In the genomic region with DNA sequence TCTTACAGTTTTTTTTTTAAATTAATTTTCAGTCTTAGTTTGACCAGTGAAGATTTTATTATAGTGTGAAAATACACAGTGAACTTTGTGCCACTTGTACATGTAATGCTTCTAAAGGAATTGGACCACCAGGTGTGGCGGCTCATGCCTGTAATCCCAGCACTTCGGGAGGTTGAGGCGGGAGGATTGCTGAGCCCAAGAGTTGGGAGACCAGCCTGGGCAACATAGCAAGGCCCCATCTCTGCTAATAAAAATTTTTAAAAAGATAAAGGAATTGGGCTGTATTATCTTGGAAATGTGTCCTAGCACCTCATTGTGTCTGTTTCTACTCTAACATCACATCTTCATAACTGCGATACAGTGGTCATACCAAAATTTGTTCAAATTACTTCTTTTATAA, we compare ENCODE assay signal across 26 cellular contexts. TPM values are rescaled to one million over a fixed set of nuclear protein-coding genes. Genes with fewer than 3 reads are reported as not detected.
DNase-seq lines count a peak whose midpoint lies in the region; ATAC-seq, FAIRE-seq and TF ChIP-seq lines count a peak whose summit lies in the region.
"Had no signal": no experiment of that assay in that cellular context is flagged by ENCODE, and none has a peak within 500 bp of the region (broad histone marks: within the 10 kb centered on the region; RNA-seq: fewer than 3 reads in every experiment).

No MANE protein-coding gene starts in this region.

- H3K27me3 Mint-ChIP-seq in T-cell (no peaks in the 10 kb centered on the region), immature natural killer cell (ENCODE audit: low read depth in 3 of 3) (peaks cover 9 to 19% (median 17%) of the 10 kb centered on the region in 3 donors)

- intact Hi-C loops in HepG2 (cut with micrococcal nuclease; ENCODE audit: unreplicated experiment) (loop anchor here (5.0 kb wide), 1 partner anchor 92 kb away; the partner anchor contains the start of gene AP1G1), right lobe of liver (cut with DNase I) (no loop called here)

- no peak for FAIRE-seq in HepG2 (lab: Jason Lieb, UNC)
- FAIRE-seq: G401.6, K562, keratinocyte had no signal

- H4K8ac ChIP-seq in neuronal stem cell (ENCODE audit: low read depth, low read length): no peak overlapping the region

- peaks cover 88% of the 10 kb centered on the region for H3K79me2 ChIP-seq in HepG2 (ENCODE audit: insufficient read depth, low read length)

- H3K14ac ChIP-seq in neuronal stem cell (ENCODE audit: low read length): no peak overlapping the region

- no peak overlapping the region for H2BK15ac ChIP-seq in neuronal stem cell (ENCODE audit: low read length)

- H3K36me3 ChIP-seq in HepG2 (replicated peaks in 1 of 2; ENCODE audit: control insufficient read depth in 1 of 2, insufficient read depth in 2 of 2, low read length in 2 of 2): peaks cover 3 to 15% of the 10 kb centered on the region in 2 experiments; a peak in 3 of 5 replicates
- no peaks in the 10 kb centered on the region for H3K36me3 ChIP-seq in right lobe of liver
- H3K36me3 ChIP-seq in neuronal stem cell (replicated peaks in 1 of 2; ENCODE audit: control insufficient read depth in 2 of 2, insufficient read depth in 2 of 2, low read length in 2 of 2): peaks cover 2 to 64% of the 10 kb centered on the region in 2 donors
- H3K36me3 ChIP-seq: lower lobe of right lung, ovary, right atrium auricular region, upper lobe of right lung had no signal

- no peak overlapping the region for H2BK120ac ChIP-seq in neuronal stem cell (ENCODE audit: low read depth, low read length)

- H3K4me3 ChIP-seq in HepG2 (replicated peaks in 1 of 3; ENCODE audit: insufficient read depth in 1 of 3, low read depth in 2 of 3, low read length in 3 of 3) (no peak overlapping the region; a peak in 1 of 6 replicates), right lobe of liver (no peak overlapping the region), neuronal stem cell (ENCODE audit: low read length in 2 of 2) (no peak overlapping the region)
- H3K4me3 ChIP-seq: K562, lower lobe of right lung, ovary, SJSA1, upper lobe of right lung had no signal

- H3K36me3 Mint-ChIP-seq in T-cell (peaks cover 7% of the 10 kb centered on the region), immature natural killer cell (no peaks in the 10 kb centered on the region)

- peak overlapping the region; percentile 100 for H3K4me2 ChIP-seq in HepG2 (ENCODE audit: low read depth, low read length)
- no peak overlapping the region for H3K4me2 ChIP-seq in neuronal stem cell (ENCODE audit: insufficient read depth, low read length, poor library complexity, severe bottlenecking)

- no peaks in the 10 kb centered on the region for H3K9me3 ChIP-seq in HepG2 (ENCODE audit: low read length)
- H3K9me3 ChIP-seq in right lobe of liver: no peaks in the 10 kb centered on the region
- H3K9me3 ChIP-seq in neuronal stem cell (replicated peaks in 1 of 2; ENCODE audit: control insufficient read depth in 2 of 2, insufficient read depth in 1 of 2, low read depth in 1 of 2, low read length in 2 of 2): peaks cover 0 to 39% of the 10 kb centered on the region in 2 donors
- H3K9me3 ChIP-seq: lower lobe of right lung, ovary, right atrium auricular region, SJSA1, upper lobe of right lung had no signal

- POLR2A ChIA-PET in HepG2 (lab: Yijun Ruan, JAX): interaction anchor here (1.3 to 1.7 kb wide), 2 partner anchors 10 to 91 kb away, joined by 3 to 5 read pairs; partner anchors contain the start of gene AP1G1
- POLR2A ChIA-PET in T-cell (lab: Charles Lee): interaction anchor here (0.7 to 1.3 kb wide), 3 partner anchors 8 to 51 kb away, joined by 8 to 11 read pairs (median 8); no protein-coding TSS in a partner anchor

- no peak overlapping the region for H3K4ac ChIP-seq in neuronal stem cell (ENCODE audit: low read length)

- in situ Hi-C loops in HepG2 (cut with HindIII; ENCODE audit: extremely low pct_ligation_motif_present, low pct_unique_long_range_greater_than_20kb): loop anchor here (5.0 kb wide), 1 partner anchor 92 kb away; the partner anchor contains the start of gene AP1G1

- H3K23ac ChIP-seq in neuronal stem cell (ENCODE audit: low read depth, low read length, poor library complexity): no peak overlapping the region

- H3K4me1 Mint-ChIP-seq in T-cell (peaks cover 67 to 74% (median 71%) of the 10 kb centered on the region in 3 donors), immature natural killer cell (peaks cover 66 to 77% of the 10 kb centered on the region in 2 donors)

- TF ChIP-seq EP300 in HepG2 (IDR thresholded peaks at IDR 0.05; ENCODE audit: low read depth in 2 of 2, low read length in 2 of 2): no peak
- TF ChIP-seq EP300 in HepG2 (CRISPR knock-in tag; IDR thresholded peaks at IDR 0.05; ENCODE audit: borderline replicate concordance): no peak

- 93% methylated on average over 4 of the region's 4 CpGs for WGBS in HepG2 (ENCODE audit: low lambda C conversion rate)
- WGBS in right lobe of liver (ENCODE audit: insufficient coverage, low coverage, low lambda C conversion rate, missing lambda C conversion rate): 88% methylated on average over 4 of the region's 4 CpGs
- no CpG with 5 or more reads among the region's 4 CpGs for WGBS in neuronal stem cell (ENCODE audit: extremely low coverage in 2 of 2, insufficient read length in 2 of 2, insufficient replicate concordance in 1 of 2), 2 donors

- H3K9me3 Mint-ChIP-seq in T-cell (no peaks in the 10 kb centered on the region), immature natural killer cell (no peaks in the 10 kb centered on the region)
- H3K9me3 Mint-ChIP-seq: CD14-positive monocyte had no signal

- no peak for TF ChIP-seq RAD21 in HepG2 (CRISPR knock-in tag; IDR thresholded peaks at IDR 0.05)

- H2AK5ac ChIP-seq in neuronal stem cell (ENCODE audit: low read depth, low read length): no peak overlapping the region

- H4K91ac ChIP-seq in neuronal stem cell (ENCODE audit: low read depth, low read length, poor library complexity): no peak overlapping the region

- H3K27ac Mint-ChIP-seq in T-cell (no peak overlapping the region), immature natural killer cell (peak overlapping the region in 3 of 6 donors; percentile 32 to 53 (median 48))

- TF ChIP-seq POLR2A in HepG2 (IDR thresholded peaks at IDR 0.05; ENCODE audit: insufficient read depth in 1 of 2, low read depth in 2 of 2, low read length in 2 of 2) (no peak), right lobe of liver (IDR thresholded peaks at IDR 0.05) (no peak)

- DNase-seq in HepG2 (ENCODE audit: low spot score) (no peak), right lobe of liver (no peak), T-cell (no peak), immature natural killer cell (no peak), neuronal stem cell (ENCODE audit: low spot score) (no peak)
- DNase-seq: activated CD4-positive, alpha-beta T cell treated with anti-CD3 and anti-CD28 coated beads, Interleukin-2, amount 50 U/mL, for 4 hours; activated naive CD4-positive, alpha-beta T cell treated with Interleukin-2 at 50 U/mL for 16 hours; aorta; DMS153; foreskin keratinocyte; H9; lower lobe of right lung; MM.1S; NCI-H1436; stimulated activated CD4-positive, alpha-beta T cell treated with anti-CD3 and anti-CD28 coated beads, Interleukin-4, amount 100 ng/mL, for 4 hours; upper lobe of right lung had no signal

- no peak overlapping the region for H2BK5ac ChIP-seq in neuronal stem cell (ENCODE audit: low read length)

- H2BK12ac ChIP-seq in neuronal stem cell (ENCODE audit: low read length): no peak overlapping the region

- peaks cover 3% of the 10 kb centered on the region for H3K79me1 ChIP-seq in neuronal stem cell (ENCODE audit: low read depth, low read length)

- no peaks in the 10 kb centered on the region; a peak in 1 of 5 replicates for H3K27me3 ChIP-seq in HepG2 (ENCODE audit: control insufficient read depth in 1 of 2, insufficient read depth in 2 of 2, low read length in 2 of 2)
- H3K27me3 ChIP-seq in right lobe of liver: no peaks in the 10 kb centered on the region
- H3K27me3 ChIP-seq in neuronal stem cell (ENCODE audit: control insufficient read depth in 3 of 3, insufficient read depth in 3 of 3, low read depth in 1 of 3, low read length in 3 of 3): no peaks in the 10 kb centered on the region
- H3K27me3 ChIP-seq: foreskin keratinocyte, ovary, right atrium auricular region, SJSA1, upper lobe of right lung had no signal

- peaks cover 74% of the 10 kb centered on the region for H3K4me1 ChIP-seq in HepG2 (ENCODE audit: insufficient read depth, low read length)
- H3K4me1 ChIP-seq in right lobe of liver: peaks cover 0 to 47% (median 4%) of the 10 kb centered on the region in 4 donors
- peaks cover 0 to 1% of the 10 kb centered on the region in 2 donors for H3K4me1 ChIP-seq in neuronal stem cell (ENCODE audit: control insufficient read depth in 2 of 2, insufficient read depth in 1 of 2, low read depth in 1 of 2, low read length in 2 of 2)

- H4K20me1 ChIP-seq in HepG2 (ENCODE audit: insufficient read depth, low read length): peaks cover 78% of the 10 kb centered on the region

- H3K9ac ChIP-seq in HepG2 (ENCODE audit: insufficient read depth, low read depth, low read length): no peak overlapping the region
- no peak overlapping the region for H3K9ac ChIP-seq in neuronal stem cell (ENCODE audit: low read depth, low read length, poor library complexity)

- no TSS peak for BruUV-seq in HepG2 (replicated peaks; lab: Mats Ljungman, UMichigan)

- peak overlapping the region; percentile 24 to 96 (median 49) for H3K4me3 Mint-ChIP-seq in T-cell
- peak overlapping the region in 4 of 5 donors; percentile 24 to 46 (median 42) for H3K4me3 Mint-ChIP-seq in immature natural killer cell

- H3K18ac ChIP-seq in neuronal stem cell (ENCODE audit: low read length): no peak overlapping the region

- no peak for TF ChIP-seq CTCF in HepG2 (CRISPR knock-in tag; IDR thresholded peaks at IDR 0.05)
- TF ChIP-seq CTCF in right lobe of liver (IDR thresholded peaks at IDR 0.05): no peak

- no peak overlapping the region for H3K27ac ChIP-seq in HepG2 (ENCODE audit: extremely low read length, insufficient read depth, low read length)
- H3K27ac ChIP-seq in right lobe of liver: no peak overlapping the region
- no peak overlapping the region for H3K27ac ChIP-seq in neuronal stem cell (replicated peaks; ENCODE audit: low read length)
- H3K27ac ChIP-seq: foreskin keratinocyte, lower lobe of right lung, SJSA1, upper lobe of right lung had no signal

- H2AFZ ChIP-seq in HepG2 (ENCODE audit: low read length): no peak overlapping the region
- no peak overlapping the region for H2AFZ ChIP-seq in neuronal stem cell (ENCODE audit: low read length)

- CTCF ChIA-PET in HepG2 (lab: Yijun Ruan, JAX; ENCODE audit: low intra/inter-chr PET ratio, low total read pairs): no interaction called here
- CTCF ChIA-PET in T-cell (lab: Charles Lee): interaction anchor here in 1 of 2 donors (0.6 kb wide), 1 partner anchor 36 kb away, joined by 3 read pairs; no protein-coding TSS in a partner anchor

- ATAC-seq in HepG2: no peak
- ATAC-seq in right lobe of liver: no peak
- no peak for ATAC-seq in T-cell (replicated peaks in 1 of 4)
- ATAC-seq in GM19351 (IDR thresholded peaks at IDR 0.05; ENCODE audit: unreplicated experiment): no peak
- no peak for ATAC-seq in HG02571 (IDR thresholded peaks at IDR 0.05; ENCODE audit: unreplicated experiment)
- ATAC-seq: foreskin keratinocyte, K562, lower lobe of right lung, Panc1, upper lobe of right lung had no signal

RNA-seq across cellular contexts. Expression of gene IST1, which starts 3.8 kb away (rescaled TPM):
- total RNA-seq in HepG2 (2016; rRNA removed; fragmentation: Illumina TruSeq; extraction: Trizol) (346 and 497 TPM in 2 replicates), right lobe of liver (10 to 100 TPM; 44.7 to 73.4 (median 65.5) TPM), T-cell (100 to 1,000 TPM; 249 to 278 (median 263) TPM)
- total RNA-seq in HepG2 (2016; cell fraction: cytosol; rRNA removed; fragmentation: Illumina TruSeq; extraction: Trizol; ENCODE audit: low read depth): 49.2 and 50.3 TPM in 2 replicates
- total RNA-seq in HepG2 (2016; cell fraction: insoluble cytoplasmic fraction; rRNA removed; fragmentation: Illumina TruSeq; extraction: Trizol): 344 and 478 TPM in 2 replicates
- total RNA-seq in HepG2 (2016; cell fraction: membrane; rRNA removed; fragmentation: Illumina TruSeq; extraction: Trizol): 98.2 and 110 TPM in 2 replicates
- 217 and 218 TPM in 2 replicates for total RNA-seq in HepG2 (2016; cell fraction: nucleus; rRNA removed; fragmentation: Illumina TruSeq; extraction: Trizol)
- polyA plus RNA-seq in HepG2 (2011; rRNA removed) (402 and 415 TPM in 2 replicates), immature natural killer cell (100 to 1,000 TPM in 2 of 3 donors, 10 to 100 TPM in 1; 98.3 to 171 (median 141) TPM)
- polyA plus RNA-seq in HepG2 (2011; cell fraction: cytosol; rRNA removed): 246 and 321 TPM in 2 replicates
- 386 and 449 TPM in 2 replicates for polyA plus RNA-seq in HepG2 (2011; cell fraction: nucleus; rRNA removed)
- polyA plus RNA-seq in HepG2 (2012): 250 and 252 TPM in 2 replicates
- 15.5 and 16.2 TPM in 2 replicates for polyA plus RNA-seq in HepG2 (2016; cell fraction: cytosol; fragmentation: Illumina TruSeq; extraction: Trizol; ENCODE audit: low read depth)
- 427 and 428 TPM in 2 replicates for polyA plus RNA-seq in HepG2 (2016; cell fraction: insoluble cytoplasmic fraction; fragmentation: Illumina TruSeq; extraction: Trizol; ENCODE audit: low read depth)
- polyA plus RNA-seq in HepG2 (2016; cell fraction: membrane; fragmentation: Illumina TruSeq; extraction: Trizol; ENCODE audit: low read depth): 40.8 and 43.5 TPM in 2 replicates
- polyA plus RNA-seq in HepG2 (2016; cell fraction: nucleus; fragmentation: Illumina TruSeq; extraction: Trizol; ENCODE audit: insufficient read depth, low read depth): 440 and 473 TPM in 2 replicates
- polyA minus RNA-seq in HepG2 (2011; rRNA and poly(A)+ RNA removed; ENCODE audit: low replicate concordance): 132 and 270 TPM in 2 replicates
- polyA minus RNA-seq in HepG2 (2011; cell fraction: cytosol; rRNA and poly(A)+ RNA removed): 125 and 139 TPM in 2 replicates
- 242 and 297 TPM in 2 replicates for polyA minus RNA-seq in HepG2 (2011; cell fraction: nucleus; rRNA and poly(A)+ RNA removed)
- 152 TPM for polyA plus RNA-seq in neuronal stem cell (2013, experiment 1 of 2)
- polyA plus RNA-seq in neuronal stem cell (2013, experiment 2 of 2): 149 TPM

RNA-seq across cellular contexts. Expression of gene ZNF821, which starts 15.2 kb away (rescaled TPM):
- total RNA-seq in HepG2 (2016; rRNA removed; fragmentation: Illumina TruSeq; extraction: Trizol): 6.0 and 7.0 TPM in 2 replicates
- total RNA-seq in HepG2 (2016; cell fraction: cytosol; rRNA removed; fragmentation: Illumina TruSeq; extraction: Trizol; ENCODE audit: low read depth): 4.9 and 5.9 TPM in 2 replicates
- 6.5 and 7.8 TPM in 2 replicates for total RNA-seq in HepG2 (2016; cell fraction: insoluble cytoplasmic fraction; rRNA removed; fragmentation: Illumina TruSeq; extraction: Trizol)
- total RNA-seq in HepG2 (2016; cell fraction: membrane; rRNA removed; fragmentation: Illumina TruSeq; extraction: Trizol): 9.7 and 9.9 TPM in 2 replicates
- total RNA-seq in HepG2 (2016; cell fraction: nucleus; rRNA removed; fragmentation: Illumina TruSeq; extraction: Trizol): 5.0 and 7.0 TPM in 2 replicates
- 8.2 and 9.1 TPM in 2 replicates for polyA plus RNA-seq in HepG2 (2011; rRNA removed)
- 7.8 and 7.9 TPM in 2 replicates for polyA plus RNA-seq in HepG2 (2011; cell fraction: cytosol; rRNA removed)
- 13.1 and 13.6 TPM in 2 replicates for polyA plus RNA-seq in HepG2 (2011; cell fraction: nucleus; rRNA removed)
- 4.8 and 7.2 TPM in 2 replicates for polyA plus RNA-seq in HepG2 (2012)
- polyA plus RNA-seq in HepG2 (2016; cell fraction: cytosol; fragmentation: Illumina TruSeq; extraction: Trizol; ENCODE audit: low read depth): 3.0 and 3.2 TPM in 2 replicates
- polyA plus RNA-seq in HepG2 (2016; cell fraction: insoluble cytoplasmic fraction; fragmentation: Illumina TruSeq; extraction: Trizol; ENCODE audit: low read depth): 5.8 and 7.3 TPM in 2 replicates
- polyA plus RNA-seq in HepG2 (2016; cell fraction: membrane; fragmentation: Illumina TruSeq; extraction: Trizol; ENCODE audit: low read depth): 4.2 and 6.2 TPM in 2 replicates
- 7.5 and 8.7 TPM in 2 replicates for polyA plus RNA-seq in HepG2 (2016; cell fraction: nucleus; fragmentation: Illumina TruSeq; extraction: Trizol; ENCODE audit: insufficient read depth, low read depth)
- polyA minus RNA-seq in HepG2 (2011; rRNA and poly(A)+ RNA removed; ENCODE audit: low replicate concordance): 4.7 and 11.8 TPM in 2 replicates
- polyA minus RNA-seq in HepG2 (2011; cell fraction: cytosol; rRNA and poly(A)+ RNA removed): 5.3 and 5.9 TPM in 2 replicates
- 9.3 and 11.5 TPM in 2 replicates for polyA minus RNA-seq in HepG2 (2011; cell fraction: nucleus; rRNA and poly(A)+ RNA removed)
- 1 to 10 TPM; 1.3 to 3.8 (median 1.7) TPM for total RNA-seq in right lobe of liver
- 10 to 100 TPM in 2 of 5 donors, 1 to 10 TPM in 3; 8.0 to 17.9 (median 9.3) TPM for total RNA-seq in T-cell
- 10 to 100 TPM in 2 of 3 donors, 1 to 10 TPM in 1; 9.3 to 12.6 (median 12.2) TPM for polyA plus RNA-seq in immature natural killer cell
- polyA plus RNA-seq in neuronal stem cell (2013, experiment 1 of 2): 11.3 TPM
- 10.8 TPM for polyA plus RNA-seq in neuronal stem cell (2013, experiment 2 of 2)

RNA-seq across cellular contexts. Expression of gene ATXN1L, which starts 53.4 kb away (rescaled TPM):
- total RNA-seq in HepG2 (2016; rRNA removed; fragmentation: Illumina TruSeq; extraction: Trizol) (22.4 and 23.6 TPM in 2 replicates), right lobe of liver (10 to 100 TPM in 3 of 6 experiments, 1 to 10 TPM in 3; 9.2 to 11.9 (median 10.3) TPM), T-cell (10 to 100 TPM; 26.8 to 44.0 (median 29.3) TPM)
- total RNA-seq in HepG2 (2016; cell fraction: cytosol; rRNA removed; fragmentation: Illumina TruSeq; extraction: Trizol; ENCODE audit: low read depth): 3.6 and 5.9 TPM in 2 replicates
- 20.9 and 21.7 TPM in 2 replicates for total RNA-seq in HepG2 (2016; cell fraction: insoluble cytoplasmic fraction; rRNA removed; fragmentation: Illumina TruSeq; extraction: Trizol)
- 10.7 and 13.4 TPM in 2 replicates for total RNA-seq in HepG2 (2016; cell fraction: membrane; rRNA removed; fragmentation: Illumina TruSeq; extraction: Trizol)
- total RNA-seq in HepG2 (2016; cell fraction: nucleus; rRNA removed; fragmentation: Illumina TruSeq; extraction: Trizol): 21.5 and 23.5 TPM in 2 replicates
- polyA plus RNA-seq in HepG2 (2011; rRNA removed) (19.6 and 20.0 TPM in 2 replicates), immature natural killer cell (10 to 100 TPM in 1 of 3 donors, 1 to 10 TPM in 2; 9.6 to 18.6 (median 9.8) TPM)
- 13.1 and 13.9 TPM in 2 replicates for polyA plus RNA-seq in HepG2 (2011; cell fraction: cytosol; rRNA removed)
- polyA plus RNA-seq in HepG2 (2011; cell fraction: nucleus; rRNA removed): 33.8 and 34.8 TPM in 2 replicates
- polyA plus RNA-seq in HepG2 (2012): 16.8 and 18.1 TPM in 2 replicates
- polyA plus RNA-seq in HepG2 (2016; cell fraction: cytosol; fragmentation: Illumina TruSeq; extraction: Trizol; ENCODE audit: low read depth): 1.9 and 3.5 TPM in 2 replicates
- polyA plus RNA-seq in HepG2 (2016; cell fraction: insoluble cytoplasmic fraction; fragmentation: Illumina TruSeq; extraction: Trizol; ENCODE audit: low read depth): 14.9 and 15.2 TPM in 2 replicates
- polyA plus RNA-seq in HepG2 (2016; cell fraction: membrane; fragmentation: Illumina TruSeq; extraction: Trizol; ENCODE audit: low read depth): 5.2 and 5.3 TPM in 2 replicates
- polyA plus RNA-seq in HepG2 (2016; cell fraction: nucleus; fragmentation: Illumina TruSeq; extraction: Trizol; ENCODE audit: insufficient read depth, low read depth): 25.4 and 26.1 TPM in 2 replicates
- 27.5 and 35.3 TPM in 2 replicates for polyA minus RNA-seq in HepG2 (2011; rRNA and poly(A)+ RNA removed; ENCODE audit: low replicate concordance)
- polyA minus RNA-seq in HepG2 (2011; cell fraction: cytosol; rRNA and poly(A)+ RNA removed): 11.6 and 12.9 TPM in 2 replicates
- polyA minus RNA-seq in HepG2 (2011; cell fraction: nucleus; rRNA and poly(A)+ RNA removed): 26.9 and 31.0 TPM in 2 replicates
- 11.0 TPM for polyA plus RNA-seq in neuronal stem cell (2013, experiment 1 of 2)
- polyA plus RNA-seq in neuronal stem cell (2013, experiment 2 of 2): 10.9 TPM
